ENCODE assay signal across 18 cellular contexts in genomic region chr9:126464694-126465441, GRCh38.
DNase-seq lines count a peak whose midpoint lies in the region; ATAC-seq and TF ChIP-seq lines count a peak whose summit lies in the region.
"Had no signal": no experiment of that assay in that cellular context is flagged by ENCODE, and none has a peak within 500 bp of the region (broad histone marks: within the 10 kb centered on the region; RNA-seq: fewer than 3 reads in every experiment).

No MANE protein-coding gene starts in this region.

- H3K56ac ChIP-seq in IMR-90 (ENCODE audit: extremely low read depth, insufficient read depth, low read length): no peak overlapping the region

- no peak for TF ChIP-seq POLR2A in IMR-90 (IDR thresholded peaks at IDR 0.05; ENCODE audit: low read depth, low read length)
- no peak for TF ChIP-seq POLR2A in suprapubic skin (IDR thresholded peaks at IDR 0.05)

- H3K4me1 ChIP-seq in IMR-90 (ENCODE audit: control insufficient read depth, insufficient read depth, low read length) (peaks cover 5% of the 10 kb centered on the region; the same call in 1 of the 2 replicates), suprapubic skin (peaks cover 24% of the 10 kb centered on the region), lower lobe of right lung (peaks cover 18% of the 10 kb centered on the region)

- no peak overlapping the region for H2BK120ac ChIP-seq in IMR-90 (ENCODE audit: low read depth, low read length)

- H3K9me3 ChIP-seq in IMR-90 (ENCODE audit: control insufficient read depth, insufficient read depth, low read length): no peaks in the 10 kb centered on the region
- H3K9me3 ChIP-seq in suprapubic skin: no peaks in the 10 kb centered on the region
- no peaks in the 10 kb centered on the region for H3K9me3 ChIP-seq in lower lobe of right lung
- H3K9me3 ChIP-seq: HAP-1 had no signal

- TF ChIP-seq RAD21 in IMR-90 (IDR thresholded peaks at IDR 0.05; ENCODE audit: low read length): no peak

- no peak overlapping the region for H4K5ac ChIP-seq in IMR-90 (ENCODE audit: low read depth, low read length)

- no peak overlapping the region for H3K4me2 ChIP-seq in IMR-90 (ENCODE audit: low read depth, low read length)
- H3K4me2 ChIP-seq: KMS-11, PC-9 had no signal

- TF ChIP-seq CTCF in IMR-90 (conservative IDR thresholded peaks at IDR 0.05; ENCODE audit: low read depth, low read length) (no peak), suprapubic skin (IDR thresholded peaks at IDR 0.05) (no peak), lower lobe of right lung (IDR thresholded peaks at IDR 0.05) (no peak)

- CTCF ChIA-PET in activated CD8-positive, alpha-beta memory T cell treated with anti-CD3 and anti-CD28 coated beads, Interleukin-2, amount 10 ng/mL, durations not matched to agents 7 days and 5 days (lab: Charles Lee): interaction anchor here (0.8 to 1.4 kb wide), 2 partner anchors 26 to 66 kb away, joined by 3 to 6 read pairs; no protein-coding TSS in a partner anchor
- CTCF ChIA-PET in IMR-90 (lab: Yijun Ruan, JAX): interaction anchor here (0.6 to 1.7 kb wide), 3 partner anchors 8 to 404 kb away, joined by 4 to 7 read pairs (median 5); no protein-coding TSS in a partner anchor

- peaks cover 26% of the 10 kb centered on the region for H3K36me3 Mint-ChIP-seq in activated CD8-positive, alpha-beta memory T cell treated with anti-CD3 and anti-CD28 coated beads, Interleukin-2, amount 10 ng/mL, durations not matched to agents 7 days and 5 days

- TF ChIP-seq EP300 in suprapubic skin (IDR thresholded peaks at IDR 0.05): no peak

- no peak overlapping the region for H4K91ac ChIP-seq in IMR-90 (ENCODE audit: insufficient read depth, low read depth, low read length)

- H3K4ac ChIP-seq in IMR-90 (ENCODE audit: low read depth, low read length): no peak overlapping the region

- H3K14ac ChIP-seq in IMR-90 (replicated peaks; ENCODE audit: low read depth, low read length): 0 out of 2 replicates have a peak overlapping the region, but pooled peaks have one; percentile 21

- H2AK9ac ChIP-seq in IMR-90 (replicated peaks; ENCODE audit: low read depth, low read length, poor library complexity): no peak overlapping the region

- no peak overlapping the region for H3K23ac ChIP-seq in IMR-90 (ENCODE audit: low read depth, low read length)

- in situ Hi-C loops in IMR-90 (cut with MboI; ENCODE audit: low sequenced_read_pairs): no loop called here

- no peaks in the 10 kb centered on the region for H3K36me3 ChIP-seq in IMR-90 (ENCODE audit: control insufficient read depth, insufficient read depth, low read length)
- no peaks in the 10 kb centered on the region for H3K36me3 ChIP-seq in suprapubic skin
- peaks cover 23% of the 10 kb centered on the region for H3K36me3 ChIP-seq in lower lobe of right lung
- H3K36me3 ChIP-seq: HAP-1 had no signal

- no peak overlapping the region for H2BK20ac ChIP-seq in IMR-90 (ENCODE audit: low read depth, low read length)

- no peak for ATAC-seq in activated CD8-positive, alpha-beta memory T cell treated with anti-CD3 and anti-CD28 coated beads, Interleukin-2, amount 10 ng/mL, durations not matched to agents 7 days and 5 days
- ATAC-seq in IMR-90 (ENCODE audit: low read depth): no peak
- ATAC-seq in lower lobe of right lung: no peak

- dilution Hi-C loops in IMR-90 (cut with HindIII; ENCODE audit: low sequenced_read_pairs, unreplicated experiment): no loop called here

- DNase-seq in activated CD8-positive, alpha-beta memory T cell treated with anti-CD3 and anti-CD28 coated beads, Interleukin-2, amount 10 ng/mL, durations not matched to agents 7 days and 5 days: no peak
- DNase-seq in activated CD8-positive, alpha-beta memory T cell treated with anti-CD3 and anti-CD28 coated beads, Interleukin-2, amount 50 U/mL, for 4 hours: no peak
- DNase-seq in IMR-90 (no peak), islet precursor cell (peak; percentile 21), suprapubic skin (ENCODE audit: low spot score in 2 of 2) (peak; percentile 24 to 49), lower lobe of right lung (no peak)
- no peak for DNase-seq in effector CD4-positive, alpha-beta T cell
- no peak for DNase-seq in activated T-cell treated with anti-CD3 and anti-CD28 coated beads, Interleukin-2, amount 50 U/mL, for 48 hours
- DNase-seq: DMS79, GM23248, NCI-H1417 treated with DMSO at 0.1 percent for 48 hours, NCI-H1930, NCI-H226, NCI-H524, PC-9 had no signal

- no peaks in the 10 kb centered on the region for H3K27me3 Mint-ChIP-seq in activated CD8-positive, alpha-beta memory T cell treated with anti-CD3 and anti-CD28 coated beads, Interleukin-2, amount 10 ng/mL, durations not matched to agents 7 days and 5 days

- no peak overlapping the region for H2BK15ac ChIP-seq in IMR-90 (ENCODE audit: low read depth, low read length)

- no peaks in the 10 kb centered on the region for H3K9me3 Mint-ChIP-seq in activated CD8-positive, alpha-beta memory T cell treated with anti-CD3 and anti-CD28 coated beads, Interleukin-2, amount 10 ng/mL, durations not matched to agents 7 days and 5 days (ENCODE audit: low read depth)

- no CpG with 5 or more reads among the region's 11 CpGs for WGBS in IMR-90 (ENCODE audit: extremely low coverage in 2 of 2, insufficient read length in 1 of 2), 2 experiments
- 98% methylated on average over 11 of the region's 11 CpGs for WGBS in suprapubic skin

- H3K9me1 ChIP-seq in IMR-90 (ENCODE audit: insufficient read depth, low read length): peaks cover 3% of the 10 kb centered on the region; the same call in 1 of the 2 replicates

- H2AFZ ChIP-seq in IMR-90 (replicated peaks; ENCODE audit: low read length, poor library complexity): no peak overlapping the region
- H2AFZ ChIP-seq: GM23248, PC-9 had no signal

- H2AK5ac ChIP-seq in IMR-90 (ENCODE audit: low read depth, low read length): no peak overlapping the region

- no TSS peak for BruUV-seq in IMR-90 (replicated peaks; lab: Mats Ljungman, UMichigan)

- H3K27ac Mint-ChIP-seq in activated CD8-positive, alpha-beta memory T cell treated with anti-CD3 and anti-CD28 coated beads, Interleukin-2, amount 10 ng/mL, durations not matched to agents 7 days and 5 days: peak overlapping the region; percentile 35

- POLR2A ChIA-PET in IMR-90 (lab: Charles Lee; ENCODE audit: unreplicated experiment): no interaction called here

- H3K4me3 ChIP-seq in IMR-90 (ENCODE audit: insufficient read depth, low read depth, low read length) (no peak overlapping the region), suprapubic skin (no peak overlapping the region), lower lobe of right lung (no peak overlapping the region)
- H3K4me3 ChIP-seq: GM23248, HAP-1, PC-9 had no signal

- H4K20me1 ChIP-seq in IMR-90 (ENCODE audit: insufficient read depth, low read length): no peaks in the 10 kb centered on the region

- H3K4me1 Mint-ChIP-seq in activated CD8-positive, alpha-beta memory T cell treated with anti-CD3 and anti-CD28 coated beads, Interleukin-2, amount 10 ng/mL, durations not matched to agents 7 days and 5 days: peaks cover 34% of the 10 kb centered on the region

- H3K27me3 ChIP-seq in IMR-90 (ENCODE audit: control insufficient read depth, insufficient read depth, low read length) (no peaks in the 10 kb centered on the region), suprapubic skin (no peaks in the 10 kb centered on the region), lower lobe of right lung (ENCODE audit: low read depth) (no peaks in the 10 kb centered on the region)

- intact Hi-C loops in IMR-90 (cut with micrococcal nuclease): no loop called here
- intact Hi-C loops in lower lobe of right lung (cut with DNase I): no loop called here

- H3K79me1 ChIP-seq in IMR-90 (ENCODE audit: low read depth in 1 of 2, low read length in 2 of 2): no peaks in the 10 kb centered on the region

- H2BK5ac ChIP-seq in IMR-90 (ENCODE audit: low read depth, low read length, poor library complexity, severe bottlenecking): no peak overlapping the region

- no peak overlapping the region for H3K18ac ChIP-seq in IMR-90 (ENCODE audit: low read depth, low read length)

- H3K9ac ChIP-seq in IMR-90 (ENCODE audit: low read depth, low read length): no peak overlapping the region
- H3K9ac ChIP-seq: GM23248, KMS-11 had no signal

- H3K27ac ChIP-seq in IMR-90 (ENCODE audit: insufficient read depth, low read length) (no peak overlapping the region), suprapubic skin (no peak overlapping the region), lower lobe of right lung (no peak overlapping the region)
- H3K27ac ChIP-seq: GM23248, KMS-11, PC-9, RWPE1 had no signal

- no peak overlapping the region for H4K8ac ChIP-seq in IMR-90 (ENCODE audit: low read depth in 2 of 2, low read length in 2 of 2)

- no peak overlapping the region for H3K4me3 Mint-ChIP-seq in activated CD8-positive, alpha-beta memory T cell treated with anti-CD3 and anti-CD28 coated beads, Interleukin-2, amount 10 ng/mL, durations not matched to agents 7 days and 5 days

TF ChIP-seq in IMR-90, 13 proteins besides CTCF, POLR2A, EP300 and RAD21:
- TF ChIP-seq MAFK (IDR thresholded peaks at IDR 0.05; ENCODE audit: low read depth, low read length) (peak; percentile 28; the same call in 1 of the 2 replicates), FOS (IDR thresholded peaks at IDR 0.05; ENCODE audit: low read depth, low read length) (no peak), NFE2L2 (IDR thresholded peaks at IDR 0.05; ENCODE audit: low read depth, low read length) (peak; percentile 89), USF2 (IDR thresholded peaks at IDR 0.05; ENCODE audit: low read depth, low read length) (no peak)

Comparison
In these comparisons a context has a peak if more than half of its experiments do, and no peak if none do; other contexts are left out.
1. DNase-seq: peak in islet precursor cell (single experiment) and suprapubic skin (2 of 2); none in activated CD8-positive, alpha-beta memory T cell treated with anti-CD3 and anti-CD28 coated beads, Interleukin-2, amount 10 ng/mL, durations not matched to agents 7 days and 5 days (single experiment), activated CD8-positive, alpha-beta memory T cell treated with anti-CD3 and anti-CD28 coated beads, Interleukin-2, amount 50 U/mL, for 4 hours (single experiment), IMR-90 (single experiment), effector CD4-positive, alpha-beta T cell (single experiment), lower lobe of right lung (single experiment) and activated T-cell treated with anti-CD3 and anti-CD28 coated beads, Interleukin-2, amount 50 U/mL, for 48 hours (0 of 2).